In genomic region chr2:80111185-80111584, GRCh38 we compare ENCODE assay signal across 18 cellular contexts.
DNase-seq lines count a peak whose midpoint lies in the region; TF ChIP-seq lines count a peak whose summit lies in the region.
"Had no signal": no experiment of that assay in that cellular context is flagged by ENCODE, and none has a peak within 500 bp of the region (broad histone marks: within the 10 kb centered on the region; RNA-seq: fewer than 3 reads in every experiment).

No MANE protein-coding gene starts in this region.

- no peak overlapping the region for H3K4me3 Mint-ChIP-seq in activated CD4-positive, alpha-beta memory T cell treated with anti-CD3 and anti-CD28 coated beads for 36 hours
- H3K4me3 Mint-ChIP-seq: CD4-positive, CD25-positive, alpha-beta regulatory T cell; CD8-positive, alpha-beta memory T cell; H9 had no signal

- no peaks in the 10 kb centered on the region for H3K27me3 Mint-ChIP-seq in activated CD4-positive, alpha-beta memory T cell treated with anti-CD3 and anti-CD28 coated beads for 36 hours
- H3K27me3 Mint-ChIP-seq: CD4-positive, CD25-positive, alpha-beta regulatory T cell; CD8-positive, alpha-beta memory T cell had no signal

- no peaks in the 10 kb centered on the region for H3K27me3 ChIP-seq in GM23248 (replicated peaks; ENCODE audit: insufficient read depth)
- peaks cover 3% of the 10 kb centered on the region for H3K27me3 ChIP-seq in adipocyte (replicated peaks; ENCODE audit: control insufficient read depth, insufficient read depth, low read length)
- H3K27me3 ChIP-seq: BE2C had no signal

- H3K9me2 ChIP-seq in GM23248 (ENCODE audit: insufficient read depth) = no peaks in the 10 kb centered on the region

- H3K4me3 ChIP-seq in AG10803 (ENCODE audit: low read length) (no peak overlapping the region), GM23248 (no peak overlapping the region), adipocyte (ENCODE audit: low read length) (no peak overlapping the region), lower leg skin (ENCODE audit: low read depth, poor library complexity, severe bottlenecking) (no peak overlapping the region)

- CTCF ChIA-PET in activated CD4-positive, alpha-beta memory T cell treated with anti-CD3 and anti-CD28 coated beads for 36 hours (lab: Charles Lee) = no interaction called here

- H3K4me1 ChIP-seq in GM23248 (ENCODE audit: insufficient read depth) (no peaks in the 10 kb centered on the region), adipocyte (ENCODE audit: control insufficient read depth, insufficient read depth, low read length) (no peaks in the 10 kb centered on the region)

- no peaks in the 10 kb centered on the region for H3K4me1 Mint-ChIP-seq in activated CD4-positive, alpha-beta memory T cell treated with anti-CD3 and anti-CD28 coated beads for 36 hours (ENCODE audit: low read depth)
- H3K4me1 Mint-ChIP-seq: CD4-positive, CD25-positive, alpha-beta regulatory T cell; CD8-positive, alpha-beta memory T cell had no signal

- H3K79me2 ChIP-seq in GM23248 (ENCODE audit: insufficient read depth) = no peaks in the 10 kb centered on the region

- H3K9me3 Mint-ChIP-seq in activated CD4-positive, alpha-beta memory T cell treated with anti-CD3 and anti-CD28 coated beads for 36 hours = peaks cover 11% of the 10 kb centered on the region

- no peaks in the 10 kb centered on the region for H3K9me3 ChIP-seq in GM23248 (ENCODE audit: low read depth)
- no peaks in the 10 kb centered on the region for H3K9me3 ChIP-seq in adipocyte (ENCODE audit: control insufficient read depth, low read length)
- H3K9me3 ChIP-seq: BE2C had no signal

- no peak overlapping the region for H2AFZ ChIP-seq in GM23248

- POLR2A ChIA-PET in activated CD4-positive, alpha-beta memory T cell treated with anti-CD3 and anti-CD28 coated beads for 36 hours (lab: Charles Lee) = no interaction called here

- no peak for TF ChIP-seq CTCF in AG10803 (conservative IDR thresholded peaks at IDR 0.05; ENCODE audit: low read length)
- TF ChIP-seq CTCF in lower leg skin (IDR thresholded peaks at IDR 0.05) = no peak

- no peaks in the 10 kb centered on the region for H4K20me1 ChIP-seq in GM23248 (ENCODE audit: insufficient read depth)

- no peak overlapping the region for H3K4me2 ChIP-seq in GM23248 (ENCODE audit: unreplicated experiment)

- no peak overlapping the region for H3K27ac Mint-ChIP-seq in activated CD4-positive, alpha-beta memory T cell treated with anti-CD3 and anti-CD28 coated beads for 36 hours
- H3K27ac Mint-ChIP-seq: CD4-positive, CD25-positive, alpha-beta regulatory T cell; CD8-positive, alpha-beta memory T cell; H9 had no signal

- no peak overlapping the region for H3K9ac ChIP-seq in GM23248
- no peak overlapping the region for H3K9ac ChIP-seq in adipocyte (ENCODE audit: low read length)

- in situ Hi-C loops in GM23248 (cut with MboI) = no loop called here

- DNase-seq in AG10803 (ENCODE audit: low read depth) = peak; percentile 13
- peak; percentile 11 for DNase-seq in GM23248
- DNase-seq in adipocyte (ENCODE audit: low read depth) = peak; percentile 29
- DNase-seq in lower leg skin (ENCODE audit: low spot score in 2 of 2) = no peak
- DNase-seq in activated CD4-positive, alpha-beta memory T cell treated with anti-CD3 and anti-CD28 coated beads for 36 hours = no peak
- DNase-seq in NCI-H2196 (lab: John Stamatoyannopoulos, UW; ENCODE audit: unreplicated experiment) = no peak
- DNase-seq in NCI-H82 treated with DMSO at 0.1 percent for 48 hours (lab: John Stamatoyannopoulos, UW; ENCODE audit: unreplicated experiment) = no peak
- DNase-seq: 8988T; BE2C; C1 segment of cervical spinal cord; CD4-positive, CD25-positive, alpha-beta regulatory T cell; CD8-positive, alpha-beta memory T cell; COR-L47; DMS 273 treated with DMSO at 0.1 percent for 48 hours; DMS53; DND-41; GF-D8; H9 had no signal

- H3F3A ChIP-seq in GM23248 (ENCODE audit: insufficient read depth) = no peaks in the 10 kb centered on the region

- H3K36me3 Mint-ChIP-seq in activated CD4-positive, alpha-beta memory T cell treated with anti-CD3 and anti-CD28 coated beads for 36 hours = no peaks in the 10 kb centered on the region
- H3K36me3 Mint-ChIP-seq: CD4-positive, CD25-positive, alpha-beta regulatory T cell; CD8-positive, alpha-beta memory T cell had no signal

- intact Hi-C loops in lower leg skin (cut with DNase I; ENCODE audit: low total_unique reads) = no loop called here
- intact Hi-C loops in activated CD4-positive, alpha-beta memory T cell treated with anti-CD3 and anti-CD28 coated beads for 36 hours (cut with micrococcal nuclease) = no loop called here

- no peak for TF ChIP-seq POLR2A in lower leg skin (IDR thresholded peaks at IDR 0.05)

- no peak overlapping the region for H3K27ac ChIP-seq in GM23248

- H3K36me3 ChIP-seq in GM23248 (ENCODE audit: low read depth) = no peaks in the 10 kb centered on the region
- no peaks in the 10 kb centered on the region for H3K36me3 ChIP-seq in adipocyte (ENCODE audit: control insufficient read depth, insufficient read depth, low read length, severe bottlenecking)
- H3K36me3 ChIP-seq: BE2C had no signal

Comparison
In these comparisons a context has a peak if more than half of its experiments do, and no peak if none do; other contexts are left out.
1. DNase-seq: peak in AG10803 (single experiment), GM23248 (single experiment) and adipocyte (single experiment); none in lower leg skin (0 of 2), activated CD4-positive, alpha-beta memory T cell treated with anti-CD3 and anti-CD28 coated beads for 36 hours (single experiment), NCI-H2196 (single experiment) and NCI-H82 treated with DMSO at 0.1 percent for 48 hours (single experiment).